Comparison of ENCODE assay signal across 1 cellular context in genomic region chr1:179781962-179782361, GRCh38.
TF ChIP-seq lines count a peak whose summit lies in the region.

No MANE protein-coding gene starts in this region.

TF ChIP-seq in K562, 482 proteins besides CTCF, POLR2A, EP300 and RAD21:
- TF ChIP-seq, protein P1, sequence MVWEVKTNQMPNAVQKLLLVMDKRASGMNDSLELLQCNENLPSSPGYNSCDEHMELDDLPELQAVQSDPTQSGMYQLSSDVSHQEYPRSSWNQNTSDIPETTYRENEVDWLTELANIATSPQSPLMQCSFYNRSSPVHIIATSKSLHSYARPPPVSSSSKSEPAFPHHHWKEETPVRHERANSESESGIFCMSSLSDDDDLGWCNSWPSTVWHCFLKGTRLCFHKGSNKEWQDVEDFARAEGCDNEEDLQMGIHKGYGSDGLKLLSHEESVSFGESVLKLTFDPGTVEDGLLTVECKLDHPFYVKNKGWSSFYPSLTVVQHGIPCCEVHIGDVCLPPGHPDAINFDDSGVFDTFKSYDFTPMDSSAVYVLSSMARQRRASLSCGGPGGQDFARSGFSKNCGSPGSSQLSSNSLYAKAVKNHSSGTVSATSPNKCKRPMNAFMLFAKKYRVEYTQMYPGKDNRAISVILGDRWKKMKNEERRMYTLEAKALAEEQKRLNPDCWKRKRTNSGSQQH (CRISPR knock-in tag; IDR thresholded peaks at IDR 0.05): no peak
- no peak for TF ChIP-seq EZH2 (IDR thresholded peaks at IDR 0.05; ENCODE audit: borderline replicate concordance, low read depth, low read length)
- TF ChIP-seq, protein P2, sequence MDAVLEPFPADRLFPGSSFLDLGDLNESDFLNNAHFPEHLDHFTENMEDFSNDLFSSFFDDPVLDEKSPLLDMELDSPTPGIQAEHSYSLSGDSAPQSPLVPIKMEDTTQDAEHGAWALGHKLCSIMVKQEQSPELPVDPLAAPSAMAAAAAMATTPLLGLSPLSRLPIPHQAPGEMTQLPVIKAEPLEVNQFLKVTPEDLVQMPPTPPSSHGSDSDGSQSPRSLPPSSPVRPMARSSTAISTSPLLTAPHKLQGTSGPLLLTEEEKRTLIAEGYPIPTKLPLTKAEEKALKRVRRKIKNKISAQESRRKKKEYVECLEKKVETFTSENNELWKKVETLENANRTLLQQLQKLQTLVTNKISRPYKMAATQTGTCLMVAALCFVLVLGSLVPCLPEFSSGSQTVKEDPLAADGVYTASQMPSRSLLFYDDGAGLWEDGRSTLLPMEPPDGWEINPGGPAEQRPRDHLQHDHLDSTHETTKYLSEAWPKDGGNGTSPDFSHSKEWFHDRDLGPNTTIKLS (IDR thresholded peaks at IDR 0.05; ENCODE audit: borderline replicate concordance, low read depth): no peak
- TF ChIP-seq ZKSCAN8 (CRISPR knock-in tag; IDR thresholded peaks at IDR 0.05): no peak
- no peak for TF ChIP-seq U2AF1 (optimal IDR thresholded peaks at IDR 0.05; ENCODE audit: low read depth, low read length)
- TF ChIP-seq SAP30 (IDR thresholded peaks at IDR 0.05; ENCODE audit: borderline replicate concordance, insufficient read depth, low read depth, low read length, poor library complexity, severe bottlenecking): no peak
- no peak for TF ChIP-seq MTF1 (CRISPR knock-in tag; IDR thresholded peaks at IDR 0.05; ENCODE audit: borderline replicate concordance)
- no peak for TF ChIP-seq CBX1 (IDR thresholded peaks at IDR 0.05; ENCODE audit: low read depth)
- TF ChIP-seq COPS2 (conservative IDR thresholded peaks at IDR 0.05): no peak
- no peak for TF ChIP-seq SMAD4 (CRISPR knock-in tag; conservative IDR thresholded peaks at IDR 0.05)
- TF ChIP-seq DNMT1 (IDR thresholded peaks at IDR 0.05): no peak
- no peak for TF ChIP-seq ZKSCAN1 (IDR thresholded peaks at IDR 0.05; ENCODE audit: low read depth, low read length)
- no peak for TF ChIP-seq ESRRA (IDR thresholded peaks at IDR 0.05; ENCODE audit: borderline replicate concordance, low read depth)
- no peak for TF ChIP-seq TCF15 (CRISPR knock-in tag; IDR thresholded peaks at IDR 0.05)
- TF ChIP-seq, protein P3, sequence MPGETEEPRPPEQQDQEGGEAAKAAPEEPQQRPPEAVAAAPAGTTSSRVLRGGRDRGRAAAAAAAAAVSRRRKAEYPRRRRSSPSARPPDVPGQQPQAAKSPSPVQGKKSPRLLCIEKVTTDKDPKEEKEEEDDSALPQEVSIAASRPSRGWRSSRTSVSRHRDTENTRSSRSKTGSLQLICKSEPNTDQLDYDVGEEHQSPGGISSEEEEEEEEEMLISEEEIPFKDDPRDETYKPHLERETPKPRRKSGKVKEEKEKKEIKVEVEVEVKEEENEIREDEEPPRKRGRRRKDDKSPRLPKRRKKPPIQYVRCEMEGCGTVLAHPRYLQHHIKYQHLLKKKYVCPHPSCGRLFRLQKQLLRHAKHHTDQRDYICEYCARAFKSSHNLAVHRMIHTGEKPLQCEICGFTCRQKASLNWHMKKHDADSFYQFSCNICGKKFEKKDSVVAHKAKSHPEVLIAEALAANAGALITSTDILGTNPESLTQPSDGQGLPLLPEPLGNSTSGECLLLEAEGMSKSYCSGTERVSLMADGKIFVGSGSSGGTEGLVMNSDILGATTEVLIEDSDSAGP (CRISPR knock-in tag; IDR thresholded peaks at IDR 0.05): no peak
- no peak for TF ChIP-seq ARID2 (IDR thresholded peaks at IDR 0.05)
- TF ChIP-seq, protein P4, sequence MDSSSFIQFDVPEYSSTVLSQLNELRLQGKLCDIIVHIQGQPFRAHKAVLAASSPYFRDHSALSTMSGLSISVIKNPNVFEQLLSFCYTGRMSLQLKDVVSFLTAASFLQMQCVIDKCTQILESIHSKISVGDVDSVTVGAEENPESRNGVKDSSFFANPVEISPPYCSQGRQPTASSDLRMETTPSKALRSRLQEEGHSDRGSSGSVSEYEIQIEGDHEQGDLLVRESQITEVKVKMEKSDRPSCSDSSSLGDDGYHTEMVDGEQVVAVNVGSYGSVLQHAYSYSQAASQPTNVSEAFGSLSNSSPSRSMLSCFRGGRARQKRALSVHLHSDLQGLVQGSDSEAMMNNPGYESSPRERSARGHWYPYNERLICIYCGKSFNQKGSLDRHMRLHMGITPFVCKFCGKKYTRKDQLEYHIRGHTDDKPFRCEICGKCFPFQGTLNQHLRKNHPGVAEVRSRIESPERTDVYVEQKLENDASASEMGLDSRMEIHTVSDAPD (CRISPR knock-in tag; IDR thresholded peaks at IDR 0.05): no peak
- no peak for TF ChIP-seq PCBP2 (IDR thresholded peaks at IDR 0.05; ENCODE audit: low read depth, low read length, poor library complexity, severe bottlenecking)
- no peak for TF ChIP-seq MCM2 (IDR thresholded peaks at IDR 0.05; ENCODE audit: low read depth)
- TF ChIP-seq SMARCE1 (IDR thresholded peaks at IDR 0.05): no peak
